In the genomic region with DNA sequence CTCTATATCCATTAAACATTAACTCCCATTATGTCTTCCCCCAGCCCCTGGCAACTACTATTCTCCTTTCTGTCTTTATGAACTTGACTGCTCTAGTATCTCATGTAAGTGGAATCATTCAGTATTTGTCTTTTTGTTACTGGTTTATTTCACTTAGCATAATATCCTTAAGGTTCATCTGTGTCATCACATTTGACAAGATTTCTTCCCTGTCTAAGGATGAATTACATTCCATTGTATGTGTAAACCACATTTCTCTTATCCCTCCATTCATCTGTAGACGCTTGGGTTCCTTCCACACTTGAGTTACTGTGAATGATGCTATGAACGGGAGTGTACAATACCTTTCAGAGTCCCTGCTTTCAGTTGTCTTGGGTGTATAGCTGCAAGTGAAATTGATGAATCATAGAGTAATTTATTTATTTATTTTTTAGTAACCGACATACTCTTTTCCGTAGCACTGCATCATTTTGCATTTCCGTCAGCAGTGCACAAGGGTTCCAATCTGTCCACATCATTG, we compare ENCODE assay signal across 20 cellular contexts.
"Had no signal": no experiment of that assay in that cellular context is flagged by ENCODE, and none has a peak within 500 bp of the region (broad histone marks: within the 10 kb centered on the region; RNA-seq: fewer than 3 reads in every experiment).

No MANE protein-coding gene starts in this region.

- H3K27ac ChIP-seq: gastrocnemius medialis, heart left ventricle, hepatocyte, lower lobe of right lung, prostate gland, sigmoid colon, stomach, thyroid gland had no signal

- H3K27ac Mint-ChIP-seq: naive thymus-derived CD8-positive, alpha-beta T cell; stimulated activated effector memory CD8-positive, alpha-beta T cell treated with anti-CD3 and anti-CD28 coated beads, Interleukin-12 subunit alpha, Interleukin-12 subunit beta, amount 100 ng/mL, for 72 hours had no signal

- H3K36me3 ChIP-seq: gastrocnemius medialis, heart left ventricle, lower lobe of right lung, prostate gland, sigmoid colon, stomach, thyroid gland had no signal

- H3K4me3 Mint-ChIP-seq: naive thymus-derived CD8-positive, alpha-beta T cell; nephron progenitor cell; stimulated activated effector memory CD8-positive, alpha-beta T cell treated with anti-CD3 and anti-CD28 coated beads, Interleukin-12 subunit alpha, Interleukin-12 subunit beta, amount 100 ng/mL, for 72 hours had no signal

- H3K4me1 ChIP-seq: gastrocnemius medialis, heart left ventricle, lower lobe of right lung, prostate gland, sigmoid colon, stomach, thyroid gland had no signal

- H3K27me3 ChIP-seq: gastrocnemius medialis, hepatocyte, sigmoid colon, stomach, thyroid gland had no signal

- H3K4me1 Mint-ChIP-seq: naive thymus-derived CD8-positive, alpha-beta T cell; stimulated activated effector memory CD8-positive, alpha-beta T cell treated with anti-CD3 and anti-CD28 coated beads, Interleukin-12 subunit alpha, Interleukin-12 subunit beta, amount 100 ng/mL, for 72 hours had no signal

- H3K36me3 Mint-ChIP-seq: naive thymus-derived CD8-positive, alpha-beta T cell; stimulated activated effector memory CD8-positive, alpha-beta T cell treated with anti-CD3 and anti-CD28 coated beads, Interleukin-12 subunit alpha, Interleukin-12 subunit beta, amount 100 ng/mL, for 72 hours had no signal

- ATAC-seq: gastrocnemius medialis; heart left ventricle; left ventricle myocardium superior; lower lobe of right lung; naive thymus-derived CD8-positive, alpha-beta T cell; right cardiac atrium; stimulated activated effector memory CD8-positive, alpha-beta T cell treated with anti-CD3 and anti-CD28 coated beads, Interleukin-12 subunit alpha, Interleukin-12 subunit beta, amount 100 ng/mL, for 72 hours had no signal

- DNase-seq: cortex of kidney; foreskin fibroblast; gastrocnemius medialis; heart left ventricle; kidney; left ventricle myocardium superior; lower lobe of right lung; naive thymus-derived CD8-positive, alpha-beta T cell; nephron progenitor cell; nucleus accumbens; right cardiac atrium; sigmoid colon; stimulated activated CD4-positive, alpha-beta T cell treated with anti-CD3 and anti-CD28 coated beads, Interleukin-2, amount 100 ng/mL, for 24 hours; stimulated activated CD4-positive, alpha-beta T cell treated with anti-CD3 and anti-CD28 coated beads, Interleukin-4, amount 100 ng/mL, for 24 hours; stimulated activated naive CD4-positive, alpha-beta T cell treated with Interleukin-2 at 50 U/mL for 16 hours; stomach; thyroid gland had no signal

- H3K4me3 ChIP-seq: gastrocnemius medialis, heart left ventricle, hepatocyte, lower lobe of right lung, prostate gland, sigmoid colon, stomach, thyroid gland had no signal

- H3K9me3 ChIP-seq: gastrocnemius medialis, lower lobe of right lung, prostate gland, sigmoid colon, thyroid gland had no signal
